Comparison of ENCODE assay signal across 11 cellular contexts in the genomic region with DNA sequence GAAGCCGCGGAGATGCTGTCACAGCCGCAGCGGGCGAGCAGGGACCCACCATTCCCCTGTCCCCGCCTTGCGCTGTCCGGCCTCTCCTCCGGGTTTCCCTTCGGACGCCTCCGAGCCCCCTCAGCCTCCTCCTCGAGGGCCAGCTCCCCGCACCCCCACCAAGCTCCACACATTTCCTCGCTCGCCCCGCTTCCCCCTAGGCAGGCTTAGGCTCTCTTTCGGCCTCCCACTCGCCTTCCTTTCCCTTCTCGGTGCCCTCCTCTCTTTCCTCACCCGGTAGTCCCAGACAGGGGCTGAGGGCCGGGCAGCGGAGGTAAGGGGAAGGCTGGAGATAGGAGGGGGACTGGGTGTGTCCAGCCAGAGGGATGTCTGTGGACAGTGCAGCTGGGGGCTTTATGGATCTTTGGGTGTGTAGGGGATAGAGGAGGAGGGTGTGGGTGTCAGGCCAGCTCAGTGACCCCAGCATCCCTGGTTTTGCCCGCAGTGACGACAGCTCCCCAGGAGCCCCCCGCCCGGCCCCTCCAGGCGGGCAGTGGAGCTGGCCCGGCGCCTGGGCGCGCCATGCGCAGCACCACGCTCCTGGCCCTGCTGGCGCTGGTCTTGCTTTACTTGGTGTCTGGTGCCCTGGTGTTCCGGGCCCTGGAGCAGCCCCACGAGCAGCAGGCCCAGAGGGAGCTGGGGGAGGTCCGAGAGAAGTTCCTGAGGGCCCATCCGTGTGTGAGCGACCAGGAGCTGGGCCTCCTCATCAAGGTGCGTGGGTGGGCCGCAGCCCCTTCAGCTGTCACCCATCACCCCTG. TPM values are rescaled to one million over a fixed set of nuclear protein-coding genes. Genes with fewer than 3 reads are reported as not detected.
DNase-seq lines count a peak whose midpoint lies in the region; ATAC-seq, FAIRE-seq and TF ChIP-seq lines count a peak whose summit lies in the region.
"Had no signal": no experiment of that assay in that cellular context is flagged by ENCODE, and none has a peak within 500 bp of the region (broad histone marks: within the 10 kb centered on the region; RNA-seq: fewer than 3 reads in every experiment).

No MANE protein-coding gene starts in this region.

- no peak for DNase-seq in activated naive CD4-positive, alpha-beta T cell treated with anti-CD3 and anti-CD28 coated beads, Interleukin-2, amount 50 U/mL, for 16 hours
- no peak for DNase-seq in GM12878 (ENCODE audit: low read depth, low spot score)
- no peak for DNase-seq in lower lobe of right lung
- DNase-seq in thoracic aorta (ENCODE audit: low spot score): no peak
- no peak for DNase-seq in SKM-1 treated with dmso at 0.1 percent for 144 hours (lab: John Stamatoyannopoulos, UW; ENCODE audit: unreplicated experiment)

- SMC1A ChIA-PET in GM12878 (lab: Charles Lee; ENCODE audit: uncharacterized antibody, unreplicated experiment): no interaction called here

- POLR2A ChIA-PET in GM12878 (lab: Charles Lee): interaction anchor here (0.9 kb wide), 1 partner anchor 8 kb away, joined by 3 read pairs; the partner anchor contains the start of gene BAD

- H3K4me2 ChIP-seq in GM12878 (ENCODE audit: control insufficient read depth, insufficient read depth): peak overlapping the region; percentile 42; the same call in 1 of the 2 replicates

- peaks cover 7% of the 10 kb centered on the region for H3K4me1 Mint-ChIP-seq in activated naive CD4-positive, alpha-beta T cell treated with anti-CD3 and anti-CD28 coated beads, Interleukin-2, amount 50 U/mL, for 24 hours

- intact Hi-C loops in GM12878 (cut with micrococcal nuclease; ENCODE audit: unreplicated experiment) (no loop called here), lower lobe of right lung (cut with DNase I) (no loop called here)

- peaks cover 33% of the 10 kb centered on the region for H3K27me3 Mint-ChIP-seq in activated naive CD4-positive, alpha-beta T cell treated with anti-CD3 and anti-CD28 coated beads, Interleukin-2, amount 50 U/mL, for 24 hours

- H3K4me3 Mint-ChIP-seq in activated naive CD4-positive, alpha-beta T cell treated with anti-CD3 and anti-CD28 coated beads, Interleukin-2, amount 50 U/mL, for 24 hours: peak overlapping the region; percentile 64

- H4K20me1 ChIP-seq in GM12878 (ENCODE audit: control insufficient read depth, insufficient read depth): no peaks in the 10 kb centered on the region; the same call in 1 of the 2 replicates

- H3K9ac ChIP-seq in GM12878 (ENCODE audit: control insufficient read depth, insufficient read depth, low read length): no peak overlapping the region
- H3K9ac ChIP-seq: parathyroid adenoma had no signal

- H3K4me3 ChIP-seq in GM12878 (no peak overlapping the region), lower lobe of right lung (peak overlapping the region; percentile 44), thoracic aorta (peak overlapping the region; percentile 61)

- no peak for TF ChIP-seq POLR2A in GM12878 (IDR thresholded peaks at IDR 0.05; ENCODE audit: low read depth, low read length)

- H3K4me1 ChIP-seq in GM12878 (ENCODE audit: control insufficient read depth, insufficient read depth, low read length): no peaks in the 10 kb centered on the region
- H3K4me1 ChIP-seq in lower lobe of right lung: peaks cover 18% of the 10 kb centered on the region
- H3K4me1 ChIP-seq in thoracic aorta (ENCODE audit: control insufficient read depth in 1 of 2, low read depth in 2 of 2): peaks cover 15 to 19% of the 10 kb centered on the region in 2 donors
- H3K4me1 ChIP-seq: parathyroid adenoma had no signal

- in situ Hi-C loops in GM12878 (cut with MboI): no loop called here

- H3K27me3 ChIP-seq in GM12878 (replicated peaks in 1 of 2; ENCODE audit: control insufficient read depth in 2 of 2, insufficient read depth in 2 of 2, low read length in 1 of 2) (peaks cover 9 to 16% of the 10 kb centered on the region in 2 experiments), lower lobe of right lung (ENCODE audit: low read depth) (peaks cover 74% of the 10 kb centered on the region), thoracic aorta (replicated peaks; ENCODE audit: insufficient read depth) (peaks cover 21% of the 10 kb centered on the region)

- no peak overlapping the region for H3K27ac ChIP-seq in GM12878 (ENCODE audit: control insufficient read depth, insufficient read depth)
- H3K27ac ChIP-seq in lower lobe of right lung: no peak overlapping the region
- no peak overlapping the region for H3K27ac ChIP-seq in thoracic aorta
- H3K27ac ChIP-seq: parathyroid adenoma had no signal

- WGBS in GM12878 (ENCODE audit: insufficient coverage, insufficient replicate concordance, low lambda C conversion rate, missing lambda C conversion rate): 30% methylated on average over 37 of the region's 42 CpGs

- CTCF ChIA-PET in GM12878 (lab: Yijun Ruan, JAX): interaction anchor here (0.8 to 1.9 kb wide), 2 partner anchors 9 to 12 kb away, joined by 3 to 10 read pairs; no protein-coding TSS in a partner anchor

- no TSS peak for BruUV-seq in GM12878 (replicated peaks; lab: Mats Ljungman, UMichigan)

- no peak for TF ChIP-seq RAD21 in GM12878 (IDR thresholded peaks at IDR 0.05; ENCODE audit: insufficient read depth, low read depth, low read length)

- ATAC-seq in GM12878 (no peak; the same call in 1 of the 3 replicates), lower lobe of right lung (no peak), thoracic aorta (ENCODE audit: insufficient number of reproducible peaks, low FRiP score, low read depth) (no peak), HG02642 (IDR thresholded peaks at IDR 0.05; ENCODE audit: poor library complexity, unreplicated experiment) (no peak), GM21526 (IDR thresholded peaks at IDR 0.05; ENCODE audit: low FRiP score, unreplicated experiment) (no peak)

- no peaks in the 10 kb centered on the region for H3K79me2 ChIP-seq in GM12878 (ENCODE audit: control insufficient read depth, insufficient read depth, low read length)
- H3K79me2 ChIP-seq: parathyroid adenoma had no signal

- no peak overlapping the region for H2AFZ ChIP-seq in GM12878 (ENCODE audit: control insufficient read depth, low read depth, low read length)
- H2AFZ ChIP-seq: parathyroid adenoma had no signal

- TF ChIP-seq EP300 in GM12878 (IDR thresholded peaks at IDR 0.05; ENCODE audit: borderline replicate concordance in 1 of 2, control insufficient read depth in 1 of 2, low read depth in 2 of 2, low read length in 2 of 2): no peak

- H3K36me3 ChIP-seq in GM12878 (ENCODE audit: control insufficient read depth in 2 of 2, insufficient read depth in 2 of 2, low read length in 1 of 2) (peaks cover 0 to 2% of the 10 kb centered on the region in 2 experiments; a peak in 2 of 4 replicates), lower lobe of right lung (no peaks in the 10 kb centered on the region), thoracic aorta (no peaks in the 10 kb centered on the region)

- H3K27ac Mint-ChIP-seq in activated naive CD4-positive, alpha-beta T cell treated with anti-CD3 and anti-CD28 coated beads, Interleukin-2, amount 50 U/mL, for 24 hours: no peak overlapping the region

- FAIRE-seq in GM12878 (lab: Jason Lieb, UNC): no peak
- FAIRE-seq: RCC 7860 had no signal

- RAD21 ChIA-PET in GM12878 (lab: Charles Lee; ENCODE audit: unreplicated experiment): no interaction called here

- H3K9me3 Mint-ChIP-seq in activated naive CD4-positive, alpha-beta T cell treated with anti-CD3 and anti-CD28 coated beads, Interleukin-2, amount 50 U/mL, for 24 hours: no peaks in the 10 kb centered on the region

- peaks cover 2% of the 10 kb centered on the region for H3K36me3 Mint-ChIP-seq in activated naive CD4-positive, alpha-beta T cell treated with anti-CD3 and anti-CD28 coated beads, Interleukin-2, amount 50 U/mL, for 24 hours

- H3K9me3 ChIP-seq in GM12878 (replicated peaks; ENCODE audit: control insufficient read depth, insufficient read depth, low read length) (no peaks in the 10 kb centered on the region), lower lobe of right lung (no peaks in the 10 kb centered on the region), thoracic aorta (no peaks in the 10 kb centered on the region)

- no peak for TF ChIP-seq CTCF in GM12878 (IDR thresholded peaks at IDR 0.05 in 2 of 3, conservative IDR thresholded peaks at IDR 0.05 in 1 of 3; ENCODE audit: control insufficient read depth in 2 of 3, extremely low read depth in 1 of 3, insufficient read depth in 1 of 3, low read depth in 3 of 3, low read length in 3 of 3)
- no peak for TF ChIP-seq CTCF in lower lobe of right lung (IDR thresholded peaks at IDR 0.05)
- TF ChIP-seq CTCF in thoracic aorta (IDR thresholded peaks at IDR 0.05): no peak

RNA-seq across cellular contexts. Expression of gene KCNK4, which starts 1.6 kb away (rescaled TPM):
- 0.33 and 0.69 TPM in 2 replicates for total RNA-seq in GM12878 (2013; cell fraction: nucleolus; rRNA removed)
- total RNA-seq in GM12878 (2014; rRNA removed) (not detected in 2 replicates), GM12878 (2014; rRNA removed; fragmentation: Illumina TruSeq; extraction: Trizol) (not detected in 2 replicates), GM12878 (2021) (not detected in 2 replicates), lower lobe of right lung (not detected), thoracic aorta (not detected)
- not detected for polyA plus RNA-seq in GM12878 (2011; ENCODE audit: low read depth)
- polyA plus RNA-seq in GM12878 (2011; rRNA removed) (0.04 TPM in 1 of 2 replicates, not detected in the other), GM12878 (2014; fragmentation: Illumina TruSeq; extraction: Trizol) (not detected in 2 replicates), GM12878 (2014; fragmentation: Nextera tagmentation; extraction: Ambion mirVana) (not detected), GM12878 (2014; rRNA removed) (0.20 TPM in 1 of 2 replicates, not detected in the other), GM12878 (2016; fragmentation: Nextera tagmentation; extraction: Ambion mirVana) (not detected)
- polyA plus RNA-seq in GM12878 (2011; cell fraction: cytosol; rRNA removed): 0.06 and 0.07 TPM in 2 replicates
- 0.16 and 0.57 TPM in 2 replicates for polyA plus RNA-seq in GM12878 (2011; cell fraction: nucleus; rRNA removed)
- polyA plus RNA-seq in GM12878 (2012): not detected in 2 replicates
- not detected in 2 replicates for polyA minus RNA-seq in GM12878 (2011; rRNA and poly(A)+ RNA removed)
- not detected in 2 replicates for polyA minus RNA-seq in GM12878 (2011; cell fraction: cytosol; rRNA and poly(A)+ RNA removed)
- 0.77 TPM in 1 of 2 replicates, not detected in the other for polyA minus RNA-seq in GM12878 (2011; cell fraction: nucleus; rRNA and poly(A)+ RNA removed)
- polyA plus RNA-seq: esophagus had no signal

RNA-seq across cellular contexts. Expression of gene GPR137, which starts 7.0 kb away (rescaled TPM):
- total RNA-seq in GM12878 (2013; cell fraction: nucleolus; rRNA removed): 15.6 and 20.1 TPM in 2 replicates
- total RNA-seq in GM12878 (2014; rRNA removed): 13.7 and 14.5 TPM in 2 replicates
- 7.3 and 10.6 TPM in 2 replicates for total RNA-seq in GM12878 (2014; rRNA removed; fragmentation: Illumina TruSeq; extraction: Trizol)
- total RNA-seq in GM12878 (2021): 26.3 and 29.2 TPM in 2 replicates
- polyA plus RNA-seq in GM12878 (2011; ENCODE audit: low read depth): 17.7 TPM
- polyA plus RNA-seq in GM12878 (2011; rRNA removed): 4.6 and 13.8 TPM in 2 replicates
- 19.9 and 31.8 TPM in 2 replicates for polyA plus RNA-seq in GM12878 (2011; cell fraction: cytosol; rRNA removed)
- polyA plus RNA-seq in GM12878 (2011; cell fraction: nucleus; rRNA removed): 92.7 and 122 TPM in 2 replicates
- polyA plus RNA-seq in GM12878 (2012): 21.5 and 23.2 TPM in 2 replicates
- polyA plus RNA-seq in GM12878 (2014; fragmentation: Illumina TruSeq; extraction: Trizol): 2.9 and 11.0 TPM in 2 replicates
- polyA plus RNA-seq in GM12878 (2014; fragmentation: Nextera tagmentation; extraction: Ambion mirVana): under 1 TPM; 0.37 to 0.75 TPM
- 19.0 and 26.9 TPM in 2 replicates for polyA plus RNA-seq in GM12878 (2014; rRNA removed)
- 10 to 100 TPM; 15.8 to 18.6 TPM for polyA plus RNA-seq in GM12878 (2016; fragmentation: Nextera tagmentation; extraction: Ambion mirVana)
- polyA minus RNA-seq in GM12878 (2011; rRNA and poly(A)+ RNA removed): 11.5 and 14.9 TPM in 2 replicates
- 12.2 and 13.6 TPM in 2 replicates for polyA minus RNA-seq in GM12878 (2011; cell fraction: cytosol; rRNA and poly(A)+ RNA removed)
- 21.0 and 34.0 TPM in 2 replicates for polyA minus RNA-seq in GM12878 (2011; cell fraction: nucleus; rRNA and poly(A)+ RNA removed)
- total RNA-seq in lower lobe of right lung: 37.7 TPM
- total RNA-seq in thoracic aorta: 10 to 100 TPM in 1 of 2 donors, 1 to 10 TPM in 1; 8.7 to 19.0 TPM

RNA-seq across cellular contexts. Expression of gene CATSPERZ, which starts 7.5 kb away (rescaled TPM):
- total RNA-seq in GM12878 (2013; cell fraction: nucleolus; rRNA removed): 0.50 TPM in 1 of 2 replicates, not detected in the other
- total RNA-seq in GM12878 (2014; rRNA removed) (not detected in 2 replicates), GM12878 (2014; rRNA removed; fragmentation: Illumina TruSeq; extraction: Trizol) (not detected in 2 replicates), GM12878 (2021) (0.29 TPM in 1 of 2 replicates, not detected in the other), lower lobe of right lung (not detected), thoracic aorta (not detected)
- polyA plus RNA-seq in GM12878 (2011; ENCODE audit: low read depth): not detected
- polyA plus RNA-seq in GM12878 (2011; rRNA removed) (0.12 and 0.24 TPM in 2 replicates), GM12878 (2014; fragmentation: Illumina TruSeq; extraction: Trizol) (0.31 TPM in 1 of 2 replicates, not detected in the other), GM12878 (2014; fragmentation: Nextera tagmentation; extraction: Ambion mirVana) (not detected), GM12878 (2014; rRNA removed) (not detected in 2 replicates), GM12878 (2016; fragmentation: Nextera tagmentation; extraction: Ambion mirVana) (not detected)
- 0.12 TPM in 1 of 2 replicates, not detected in the other for polyA plus RNA-seq in GM12878 (2011; cell fraction: cytosol; rRNA removed)
- polyA plus RNA-seq in GM12878 (2011; cell fraction: nucleus; rRNA removed): 0.22 and 0.38 TPM in 2 replicates
- 0.23 and 0.67 TPM in 2 replicates for polyA plus RNA-seq in GM12878 (2012)
- not detected in 2 replicates for polyA minus RNA-seq in GM12878 (2011; rRNA and poly(A)+ RNA removed)
- polyA minus RNA-seq in GM12878 (2011; cell fraction: cytosol; rRNA and poly(A)+ RNA removed): not detected in 2 replicates
- polyA minus RNA-seq in GM12878 (2011; cell fraction: nucleus; rRNA and poly(A)+ RNA removed): not detected in 2 replicates

RNA-seq across cellular contexts. Expression of gene BAD, which starts 8.2 kb away (rescaled TPM):
- total RNA-seq in GM12878 (2013; cell fraction: nucleolus; rRNA removed): 14.0 and 18.4 TPM in 2 replicates
- total RNA-seq in GM12878 (2014; rRNA removed) (67.2 and 68.2 TPM in 2 replicates), GM12878 (2014; rRNA removed; fragmentation: Illumina TruSeq; extraction: Trizol) (11.7 and 14.3 TPM in 2 replicates), GM12878 (2021) (41.0 and 41.1 TPM in 2 replicates), lower lobe of right lung (51.6 TPM), thoracic aorta (10 to 100 TPM; 39.2 to 83.8 TPM)
- 14.3 TPM for polyA plus RNA-seq in GM12878 (2011; ENCODE audit: low read depth)
- polyA plus RNA-seq in GM12878 (2011; rRNA removed) (16.1 and 38.1 TPM in 2 replicates), GM12878 (2014; fragmentation: Illumina TruSeq; extraction: Trizol) (1.1 and 6.7 TPM in 2 replicates), GM12878 (2014; fragmentation: Nextera tagmentation; extraction: Ambion mirVana) (1 to 10 TPM; 1.5 to 7.4 TPM), GM12878 (2014; rRNA removed) (61.8 and 85.7 TPM in 2 replicates), GM12878 (2016; fragmentation: Nextera tagmentation; extraction: Ambion mirVana) (10 to 100 TPM; 62.6 to 65.5 TPM)
- polyA plus RNA-seq in GM12878 (2011; cell fraction: cytosol; rRNA removed): 55.1 and 86.9 TPM in 2 replicates
- polyA plus RNA-seq in GM12878 (2011; cell fraction: nucleus; rRNA removed): 29.9 and 33.6 TPM in 2 replicates
- 28.7 and 31.3 TPM in 2 replicates for polyA plus RNA-seq in GM12878 (2012)
- 5.2 and 13.9 TPM in 2 replicates for polyA minus RNA-seq in GM12878 (2011; rRNA and poly(A)+ RNA removed)
- polyA minus RNA-seq in GM12878 (2011; cell fraction: cytosol; rRNA and poly(A)+ RNA removed): 5.6 and 10.4 TPM in 2 replicates
- polyA minus RNA-seq in GM12878 (2011; cell fraction: nucleus; rRNA and poly(A)+ RNA removed): 11.1 and 23.5 TPM in 2 replicates

RNA-seq across cellular contexts. Expression of gene ESRRA, which starts 12.7 kb away (rescaled TPM):
- total RNA-seq in GM12878 (2013; cell fraction: nucleolus; rRNA removed): 18.8 and 21.2 TPM in 2 replicates
- total RNA-seq in GM12878 (2014; rRNA removed) (34.9 and 40.7 TPM in 2 replicates), GM12878 (2014; rRNA removed; fragmentation: Illumina TruSeq; extraction: Trizol) (12.3 and 12.7 TPM in 2 replicates), GM12878 (2021) (41.7 and 48.9 TPM in 2 replicates), lower lobe of right lung (47.9 TPM), thoracic aorta (10 to 100 TPM; 33.4 to 46.0 TPM)
- 3.8 TPM for polyA plus RNA-seq in GM12878 (2011; ENCODE audit: low read depth)
- polyA plus RNA-seq in GM12878 (2011; rRNA removed) (6.4 and 10.9 TPM in 2 replicates), GM12878 (2014; fragmentation: Illumina TruSeq; extraction: Trizol) (1.5 and 7.0 TPM in 2 replicates), GM12878 (2014; fragmentation: Nextera tagmentation; extraction: Ambion mirVana) (under 1 TPM; 0.32 to 0.55 TPM), GM12878 (2014; rRNA removed) (32.7 and 45.0 TPM in 2 replicates), GM12878 (2016; fragmentation: Nextera tagmentation; extraction: Ambion mirVana) (10 to 100 TPM; 12.4 to 23.3 TPM)
- polyA plus RNA-seq in GM12878 (2011; cell fraction: cytosol; rRNA removed): 16.8 and 24.8 TPM in 2 replicates
- 24.4 and 36.6 TPM in 2 replicates for polyA plus RNA-seq in GM12878 (2011; cell fraction: nucleus; rRNA removed)
- polyA plus RNA-seq in GM12878 (2012): 10.7 and 14.9 TPM in 2 replicates
- 7.6 and 17.4 TPM in 2 replicates for polyA minus RNA-seq in GM12878 (2011; rRNA and poly(A)+ RNA removed)
- polyA minus RNA-seq in GM12878 (2011; cell fraction: cytosol; rRNA and poly(A)+ RNA removed): 8.6 and 10.6 TPM in 2 replicates
- polyA minus RNA-seq in GM12878 (2011; cell fraction: nucleus; rRNA and poly(A)+ RNA removed): 7.3 and 17.8 TPM in 2 replicates
